ENCODE assay signal across 8 cellular contexts in genomic region chr18:48455555-48456478, GRCh38. TPM values are rescaled to one million over a fixed set of nuclear protein-coding genes. Genes with fewer than 3 reads are reported as not detected.
DNase-seq lines count a peak whose midpoint lies in the region; ATAC-seq and TF ChIP-seq lines count a peak whose summit lies in the region.

No MANE protein-coding gene starts in this region.

- H3K9me3 Mint-ChIP-seq in T-cell (no peaks in the 10 kb centered on the region), MCF 10A (ENCODE audit: unreplicated experiment) (no peaks in the 10 kb centered on the region), osteocyte (ENCODE audit: unreplicated experiment) (no peaks in the 10 kb centered on the region)

- POLR2A ChIA-PET in T-cell (lab: Charles Lee) (no interaction called here), MCF 10A (lab: Yijun Ruan, JAX) (no interaction called here)

- H3K27me3 Mint-ChIP-seq in T-cell = peaks cover 41 to 48% of the 10 kb centered on the region in 2 donors
- no peaks in the 10 kb centered on the region for H3K27me3 Mint-ChIP-seq in MCF 10A (ENCODE audit: insufficient read depth, unreplicated experiment)
- H3K27me3 Mint-ChIP-seq in osteocyte (ENCODE audit: unreplicated experiment) = peaks cover 2% of the 10 kb centered on the region

- H3K4me3 Mint-ChIP-seq in T-cell = peak overlapping the region in 2 of 3 donors; percentile 22 to 48
- H3K4me3 Mint-ChIP-seq in MCF 10A (ENCODE audit: unreplicated experiment) = no peak overlapping the region
- no peak overlapping the region for H3K4me3 Mint-ChIP-seq in osteocyte (ENCODE audit: unreplicated experiment)

- peak overlapping the region; percentile 19 to 28 for H3K27ac Mint-ChIP-seq in T-cell
- H3K27ac Mint-ChIP-seq in MCF 10A (ENCODE audit: low read depth, unreplicated experiment) = peak overlapping the region; percentile 50
- H3K27ac Mint-ChIP-seq in osteocyte (ENCODE audit: unreplicated experiment) = peak overlapping the region; percentile 27

- peak; percentile 87 for DNase-seq in EH (ENCODE audit: low read depth)
- peak in 33 of 34 experiments; percentile 13 to 60 (median 37) for DNase-seq in T-cell
- peak; percentile 49 for DNase-seq in MCF 10A (ENCODE audit: unreplicated experiment)
- DNase-seq in osteocyte (ENCODE audit: extremely low spot score, unreplicated experiment) = no peak
- no peak for DNase-seq in cerebellar cortex (ENCODE audit: low spot score)
- no peak for DNase-seq in NCI-H1436 treated with DMSO at 0.1 percent for 48 hours (lab: John Stamatoyannopoulos, UW)

- intact Hi-C loops in MCF 10A (cut with micrococcal nuclease) = no loop called here

- ATAC-seq in T-cell (replicated peaks in 1 of 4) = peak; percentile 75 to 85 (median 85)
- ATAC-seq in GM21825 (IDR thresholded peaks at IDR 0.05; ENCODE audit: unreplicated experiment) = no peak
- ATAC-seq in HG02885 (IDR thresholded peaks at IDR 0.05; ENCODE audit: poor library complexity, unreplicated experiment) = no peak

- no TSS peak for BruUV-seq in MCF 10A (replicated peaks; lab: Mats Ljungman, UMichigan)

- no peaks in the 10 kb centered on the region for H3K36me3 Mint-ChIP-seq in T-cell
- no peaks in the 10 kb centered on the region for H3K36me3 Mint-ChIP-seq in MCF 10A (ENCODE audit: insufficient read depth, unreplicated experiment)
- no peaks in the 10 kb centered on the region for H3K36me3 Mint-ChIP-seq in osteocyte (ENCODE audit: unreplicated experiment)

- no peak for TF ChIP-seq CTCF in MCF 10A (IDR thresholded peaks at IDR 0.05; ENCODE audit: unreplicated experiment)
- TF ChIP-seq CTCF in osteocyte (IDR thresholded peaks at IDR 0.05) = no peak

- H3K4me1 Mint-ChIP-seq in T-cell = peaks cover 39 to 44% (median 43%) of the 10 kb centered on the region in 3 donors
- peaks cover 23% of the 10 kb centered on the region for H3K4me1 Mint-ChIP-seq in MCF 10A (ENCODE audit: insufficient read depth, unreplicated experiment)
- peaks cover 38% of the 10 kb centered on the region for H3K4me1 Mint-ChIP-seq in osteocyte (ENCODE audit: unreplicated experiment)

- CTCF ChIA-PET in T-cell (lab: Charles Lee) = interaction anchor here (0.6 to 1.8 kb wide), 7 partner anchors 9 to 1426 kb away, joined by 3 to 10 read pairs (median 4); no protein-coding TSS in a partner anchor
- CTCF ChIA-PET in MCF 10A (lab: Yijun Ruan, JAX) = interaction anchor here (0.6 to 11.9 kb wide), 6 partner anchors 11 to 445 kb away, joined by 3 to 137 read pairs (median 5); no protein-coding TSS in a partner anchor

RNA-seq across cellular contexts. Expression of gene ZBTB7C, which starts 46.6 kb away (rescaled TPM):
- total RNA-seq in T-cell (under 1 TPM in 1 of 5 donors, not detected in 4; 0.06 TPM), MCF 10A (2022) (0.42 and 0.69 TPM in 2 replicates), osteocyte (0.11 and 0.16 TPM in 2 replicates)

Comparison
In these comparisons a context has a peak if more than half of its experiments do, and no peak if none do; other contexts are left out.
1. DNase-seq: peak in EH (single experiment), T-cell (33 of 34) and MCF 10A (single experiment); none in osteocyte (single experiment), cerebellar cortex (single experiment) and NCI-H1436 treated with DMSO at 0.1 percent for 48 hours (single experiment).
2. ATAC-seq: peak in T-cell (4 of 4); none in GM21825 (single experiment) and HG02885 (single experiment).
3. H3K4me3 Mint-ChIP-seq: peak in T-cell (2 of 3); none in MCF 10A (single experiment) and osteocyte (single experiment).
4. Peak in every context shown above with its lines, with median percentiles within 50 percentile points of each other: H3K27ac Mint-ChIP-seq.